In the genomic region with DNA sequence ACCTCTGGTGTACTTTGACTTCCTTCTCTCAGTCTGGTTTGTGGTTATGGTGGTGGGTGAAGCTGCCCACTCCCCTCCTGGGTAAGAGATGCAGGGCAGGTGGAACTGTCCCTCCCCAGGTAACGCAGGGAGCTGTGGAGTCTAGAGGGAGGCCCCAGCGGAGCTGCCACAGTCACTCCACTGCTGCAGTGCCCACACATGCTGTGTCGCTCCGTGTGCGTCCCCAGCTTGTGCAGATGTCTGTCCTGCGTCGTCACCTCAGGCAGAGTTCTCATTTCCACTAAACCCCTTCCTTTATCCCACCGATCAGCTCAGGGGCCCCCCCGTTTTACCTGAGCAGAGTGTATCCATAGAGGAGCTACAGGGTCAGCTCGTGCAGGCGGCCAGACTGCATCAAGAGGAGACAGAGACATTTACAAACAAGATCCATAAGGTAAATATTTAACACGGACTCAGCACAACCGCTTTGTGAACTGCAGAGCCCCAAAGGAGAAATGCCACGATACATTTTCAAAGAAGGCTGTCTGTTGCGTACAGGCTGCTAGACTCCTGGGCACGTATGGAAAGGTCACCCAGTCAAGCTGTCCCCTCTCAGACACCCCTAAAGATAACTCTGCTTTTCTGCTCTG, we compare ENCODE assay signal across 1 cellular context.
A peak's percentile ranks its signal among the peaks of the same experiment; 100 is the strongest.
TF ChIP-seq lines count a peak whose summit lies in the region.

No MANE protein-coding gene starts in this region.

TF ChIP-seq in HepG2, 621 proteins besides CTCF, POLR2A, EP300 and RAD21 (continued from another document):
- TF ChIP-seq, protein P1, sequence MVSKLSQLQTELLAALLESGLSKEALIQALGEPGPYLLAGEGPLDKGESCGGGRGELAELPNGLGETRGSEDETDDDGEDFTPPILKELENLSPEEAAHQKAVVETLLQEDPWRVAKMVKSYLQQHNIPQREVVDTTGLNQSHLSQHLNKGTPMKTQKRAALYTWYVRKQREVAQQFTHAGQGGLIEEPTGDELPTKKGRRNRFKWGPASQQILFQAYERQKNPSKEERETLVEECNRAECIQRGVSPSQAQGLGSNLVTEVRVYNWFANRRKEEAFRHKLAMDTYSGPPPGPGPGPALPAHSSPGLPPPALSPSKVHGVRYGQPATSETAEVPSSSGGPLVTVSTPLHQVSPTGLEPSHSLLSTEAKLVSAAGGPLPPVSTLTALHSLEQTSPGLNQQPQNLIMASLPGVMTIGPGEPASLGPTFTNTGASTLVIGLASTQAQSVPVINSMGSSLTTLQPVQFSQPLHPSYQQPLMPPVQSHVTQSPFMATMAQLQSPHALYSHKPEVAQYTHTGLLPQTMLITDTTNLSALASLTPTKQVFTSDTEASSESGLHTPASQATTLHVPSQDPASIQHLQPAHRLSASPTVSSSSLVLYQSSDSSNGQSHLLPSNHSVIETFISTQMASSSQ (IDR thresholded peaks at IDR 0.05; ENCODE audit: low read depth), result 0 out of 2 replicates have a peak, but pooled peaks have one; percentile 23
- TF ChIP-seq, protein P1 (CRISPR knock-in tag; IDR thresholded peaks at IDR 0.05; ENCODE audit: borderline replicate concordance), result no peak
- TF ChIP-seq ZNF34 (CRISPR knock-in tag; IDR thresholded peaks at IDR 0.05; ENCODE audit: borderline replicate concordance) (no peak), MTA1 (CRISPR knock-in tag; IDR thresholded peaks at IDR 0.05; ENCODE audit: borderline replicate concordance) (0 out of 2 replicates have a peak, but pooled peaks have one; percentile 30), ZNF292 (CRISPR knock-in tag; IDR thresholded peaks at IDR 0.05; ENCODE audit: borderline replicate concordance, low read depth) (peak; percentile 44), ZNF331 (CRISPR knock-in tag; IDR thresholded peaks at IDR 0.05) (peak; percentile 37; the same call in 1 of the 2 replicates), NR2F6 (IDR thresholded peaks at IDR 0.05) (0 out of 2 replicates have a peak, but pooled peaks have one; percentile 20), NR2F6 (CRISPR knock-in tag; IDR thresholded peaks at IDR 0.05) (0 out of 2 replicates have a peak, but pooled peaks have one; percentile 15), ZNF7 (CRISPR knock-in tag; IDR thresholded peaks at IDR 0.05) (peak; percentile 41; the same call in 1 of the 2 replicates), RXRB (CRISPR knock-in tag; IDR thresholded peaks at IDR 0.05; ENCODE audit: borderline replicate concordance) (0 out of 2 replicates have a peak, but pooled peaks have one; percentile 23), MAFF (IDR thresholded peaks at IDR 0.05; ENCODE audit: low read depth, low read length) (peak; percentile 23; the same call in 1 of the 2 replicates), ZNF619 (CRISPR knock-in tag; IDR thresholded peaks at IDR 0.05) (no peak), ZNF30 (CRISPR knock-in tag; IDR thresholded peaks at IDR 0.05) (no peak), ERF (CRISPR knock-in tag; IDR thresholded peaks at IDR 0.05) (no peak), PHF21A (CRISPR knock-in tag; IDR thresholded peaks at IDR 0.05) (0 out of 2 replicates have a peak, but pooled peaks have one; percentile 14), ZNF737 (CRISPR knock-in tag; IDR thresholded peaks at IDR 0.05; ENCODE audit: borderline replicate concordance) (no peak)
- TF ChIP-seq, protein P2, sequence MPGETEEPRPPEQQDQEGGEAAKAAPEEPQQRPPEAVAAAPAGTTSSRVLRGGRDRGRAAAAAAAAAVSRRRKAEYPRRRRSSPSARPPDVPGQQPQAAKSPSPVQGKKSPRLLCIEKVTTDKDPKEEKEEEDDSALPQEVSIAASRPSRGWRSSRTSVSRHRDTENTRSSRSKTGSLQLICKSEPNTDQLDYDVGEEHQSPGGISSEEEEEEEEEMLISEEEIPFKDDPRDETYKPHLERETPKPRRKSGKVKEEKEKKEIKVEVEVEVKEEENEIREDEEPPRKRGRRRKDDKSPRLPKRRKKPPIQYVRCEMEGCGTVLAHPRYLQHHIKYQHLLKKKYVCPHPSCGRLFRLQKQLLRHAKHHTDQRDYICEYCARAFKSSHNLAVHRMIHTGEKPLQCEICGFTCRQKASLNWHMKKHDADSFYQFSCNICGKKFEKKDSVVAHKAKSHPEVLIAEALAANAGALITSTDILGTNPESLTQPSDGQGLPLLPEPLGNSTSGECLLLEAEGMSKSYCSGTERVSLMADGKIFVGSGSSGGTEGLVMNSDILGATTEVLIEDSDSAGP (CRISPR knock-in tag; IDR thresholded peaks at IDR 0.05; ENCODE audit: borderline replicate concordance), result 0 out of 2 replicates have a peak, but pooled peaks have one; percentile 40
- TF ChIP-seq, protein P3, sequence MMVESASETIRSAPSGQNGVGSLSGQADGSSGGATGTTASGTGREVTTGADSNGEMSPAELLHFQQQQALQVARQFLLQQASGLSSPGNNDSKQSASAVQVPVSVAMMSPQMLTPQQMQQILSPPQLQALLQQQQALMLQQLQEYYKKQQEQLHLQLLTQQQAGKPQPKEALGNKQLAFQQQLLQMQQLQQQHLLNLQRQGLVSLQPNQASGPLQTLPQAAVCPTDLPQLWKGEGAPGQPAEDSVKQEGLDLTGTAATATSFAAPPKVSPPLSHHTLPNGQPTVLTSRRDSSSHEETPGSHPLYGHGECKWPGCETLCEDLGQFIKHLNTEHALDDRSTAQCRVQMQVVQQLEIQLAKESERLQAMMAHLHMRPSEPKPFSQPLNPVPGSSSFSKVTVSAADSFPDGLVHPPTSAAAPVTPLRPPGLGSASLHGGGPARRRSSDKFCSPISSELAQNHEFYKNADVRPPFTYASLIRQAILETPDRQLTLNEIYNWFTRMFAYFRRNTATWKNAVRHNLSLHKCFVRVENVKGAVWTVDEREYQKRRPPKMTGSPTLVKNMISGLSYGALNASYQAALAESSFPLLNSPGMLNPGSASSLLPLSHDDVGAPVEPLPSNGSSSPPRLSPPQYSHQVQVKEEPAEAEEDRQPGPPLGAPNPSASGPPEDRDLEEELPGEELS (CRISPR knock-in tag; IDR thresholded peaks at IDR 0.05), result 0 out of 2 replicates have a peak, but pooled peaks have one; percentile 39
- TF ChIP-seq, protein P4, sequence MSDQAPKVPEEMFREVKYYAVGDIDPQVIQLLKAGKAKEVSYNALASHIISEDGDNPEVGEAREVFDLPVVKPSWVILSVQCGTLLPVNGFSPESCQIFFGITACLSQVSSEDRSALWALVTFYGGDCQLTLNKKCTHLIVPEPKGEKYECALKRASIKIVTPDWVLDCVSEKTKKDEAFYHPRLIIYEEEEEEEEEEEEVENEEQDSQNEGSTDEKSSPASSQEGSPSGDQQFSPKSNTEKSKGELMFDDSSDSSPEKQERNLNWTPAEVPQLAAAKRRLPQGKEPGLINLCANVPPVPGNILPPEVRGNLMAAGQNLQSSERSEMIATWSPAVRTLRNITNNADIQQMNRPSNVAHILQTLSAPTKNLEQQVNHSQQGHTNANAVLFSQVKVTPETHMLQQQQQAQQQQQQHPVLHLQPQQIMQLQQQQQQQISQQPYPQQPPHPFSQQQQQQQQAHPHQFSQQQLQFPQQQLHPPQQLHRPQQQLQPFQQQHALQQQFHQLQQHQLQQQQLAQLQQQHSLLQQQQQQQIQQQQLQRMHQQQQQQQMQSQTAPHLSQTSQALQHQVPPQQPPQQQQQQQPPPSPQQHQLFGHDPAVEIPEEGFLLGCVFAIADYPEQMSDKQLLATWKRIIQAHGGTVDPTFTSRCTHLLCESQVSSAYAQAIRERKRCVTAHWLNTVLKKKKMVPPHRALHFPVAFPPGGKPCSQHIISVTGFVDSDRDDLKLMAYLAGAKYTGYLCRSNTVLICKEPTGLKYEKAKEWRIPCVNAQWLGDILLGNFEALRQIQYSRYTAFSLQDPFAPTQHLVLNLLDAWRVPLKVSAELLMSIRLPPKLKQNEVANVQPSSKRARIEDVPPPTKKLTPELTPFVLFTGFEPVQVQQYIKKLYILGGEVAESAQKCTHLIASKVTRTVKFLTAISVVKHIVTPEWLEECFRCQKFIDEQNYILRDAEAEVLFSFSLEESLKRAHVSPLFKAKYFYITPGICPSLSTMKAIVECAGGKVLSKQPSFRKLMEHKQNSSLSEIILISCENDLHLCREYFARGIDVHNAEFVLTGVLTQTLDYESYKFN (CRISPR knock-in tag; conservative IDR thresholded peaks at IDR 0.05), result peak; percentile 44; the same call in 1 of the 2 replicates
TF ChIP-seq in HepG2: peak in this region for 22.
